In genomic region chr6:147117009-147117408, GRCh38 we compare ENCODE assay signal across 17 cellular contexts.
"Had no signal": no experiment of that assay in that cellular context is flagged by ENCODE, and none has a peak within 500 bp of the region (broad histone marks: within the 10 kb centered on the region; RNA-seq: fewer than 3 reads in every experiment).

No MANE protein-coding gene starts in this region.

- H3K27ac Mint-ChIP-seq: activated naive CD8-positive, alpha-beta T cell treated with anti-CD3 and anti-CD28 coated beads for 36 hours; immature natural killer cell; natural killer cell had no signal

- H3K27me3 ChIP-seq: breast epithelium, dorsolateral prefrontal cortex, upper lobe of left lung had no signal

- H3K36me3 ChIP-seq: breast epithelium, upper lobe of left lung had no signal

- H3K4me3 Mint-ChIP-seq: activated naive CD8-positive, alpha-beta T cell treated with anti-CD3 and anti-CD28 coated beads for 36 hours; activated T-cell treated with anti-CD3 and anti-CD28 coated beads, Interleukin-2, amount 50 U/mL, for 4 hours; immature natural killer cell; natural killer cell had no signal

- H3K4me1 ChIP-seq: breast epithelium, upper lobe of left lung had no signal

- H3K27me3 Mint-ChIP-seq: activated naive CD8-positive, alpha-beta T cell treated with anti-CD3 and anti-CD28 coated beads for 36 hours had no signal

- H3K27ac ChIP-seq: breast epithelium had no signal

- ATAC-seq: activated T-cell treated with anti-CD3 and anti-CD28 coated beads, Interleukin-2, amount 50 U/mL, for 4 hours; esophagus mucosa; stimulated activated naive CD8-positive, alpha-beta T cell treated with anti-CD3 and anti-CD28 coated beads, Interleukin-15, Interleukin-2, amounts not matched to agents 100 U/mL and 50 U/mL, for 24 hours had no signal

- DNase-seq: activated CD4-positive, alpha-beta T cell treated with anti-CD3 and anti-CD28 coated beads for 1 hour; activated CD4-positive, alpha-beta T cell treated with anti-CD3 and anti-CD28 coated beads, Interleukin-2, amount 50 U/mL, for 48 hours; activated gamma-delta T cell; activated naive CD8-positive, alpha-beta T cell treated with anti-CD3 and anti-CD28 coated beads for 36 hours; activated T-cell treated with anti-CD3 and anti-CD28 coated beads, Interleukin-2, amount 50 U/mL, for 4 hours; aorta; dorsolateral prefrontal cortex; glutamatergic neuron; immature natural killer cell; natural killer cell; occipital lobe; stimulated activated CD4-positive, alpha-beta T cell treated with anti-CD3 and anti-CD28 coated beads, Interleukin-4, amount 100 ng/mL, for 1 hour; stimulated activated CD8-positive, alpha-beta memory T cell treated with anti-CD3 and anti-CD28 coated beads, Interleukin-4, amount 100 ng/mL, for 48 hours; stimulated activated naive CD8-positive, alpha-beta T cell treated with anti-CD3 and anti-CD28 coated beads, Interleukin-15, Interleukin-2, amounts not matched to agents 100 U/mL and 50 U/mL, for 24 hours; upper lobe of left lung had no signal

- H3K36me3 Mint-ChIP-seq: immature natural killer cell, natural killer cell had no signal

- H3K9me3 ChIP-seq: breast epithelium, upper lobe of left lung had no signal

- H3K4me3 ChIP-seq: upper lobe of left lung had no signal

- H3K4me1 Mint-ChIP-seq: activated naive CD8-positive, alpha-beta T cell treated with anti-CD3 and anti-CD28 coated beads for 36 hours; immature natural killer cell; natural killer cell had no signal
